ENCODE assay signal across 7 cellular contexts in the genomic region with DNA sequence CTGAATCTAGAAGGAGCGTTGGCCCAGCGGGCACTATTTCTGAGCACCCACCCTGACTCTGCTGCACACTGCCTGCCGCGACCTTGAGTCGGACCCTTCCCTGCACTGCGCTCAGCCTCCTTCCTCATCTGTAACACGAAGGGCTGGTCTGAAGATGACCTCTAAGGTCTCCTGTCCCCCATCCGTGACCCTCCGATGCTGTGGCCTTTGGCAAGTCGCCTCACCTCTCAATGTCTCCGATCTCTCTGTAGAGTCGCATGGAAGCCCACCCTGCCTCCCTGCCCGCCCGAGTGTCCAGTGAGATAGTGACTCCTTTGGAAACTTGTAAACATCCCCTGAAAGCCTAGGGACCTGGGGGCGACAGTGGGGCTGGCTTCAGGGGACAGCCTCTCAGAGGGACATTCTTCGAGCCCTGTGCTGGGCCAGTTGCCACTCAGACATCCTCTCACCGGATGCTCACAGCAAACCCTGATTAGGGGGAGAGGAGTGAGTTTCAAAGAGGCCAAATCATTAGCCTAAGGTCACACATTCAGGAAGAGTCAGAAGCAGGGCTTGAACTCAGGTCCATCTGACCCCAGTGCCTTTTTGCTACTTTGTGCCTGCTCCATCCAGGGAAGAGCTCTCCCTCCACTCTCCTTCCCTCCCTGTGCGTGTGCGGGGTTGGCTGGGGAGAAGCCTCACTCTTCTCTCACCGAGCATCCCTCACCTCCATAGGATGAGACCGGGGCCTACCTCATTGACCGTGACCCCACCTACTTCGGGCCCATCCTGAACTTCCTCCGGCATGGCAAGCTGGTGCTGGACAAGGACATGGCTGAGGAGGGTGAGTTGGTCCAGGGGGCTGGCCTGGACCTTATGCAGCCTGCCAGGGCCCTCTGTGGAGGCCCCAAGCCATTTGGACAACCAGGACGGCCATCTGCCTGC. TPM values are rescaled to one million over a fixed set of nuclear protein-coding genes. Genes with fewer than 3 reads are reported as not detected.
DNase-seq lines count a peak whose midpoint lies in the region; ATAC-seq and TF ChIP-seq lines count a peak whose summit lies in the region.

No MANE protein-coding gene starts in this region.

- no peak for ATAC-seq in activated T-helper 17 cell treated with anti-CD3 and anti-CD28 coated beads, Interleukin-2, amount 50 U/mL, for 72 hours (replicated peaks)
- ATAC-seq in stimulated activated effector memory CD8-positive, alpha-beta T cell treated with anti-CD3 and anti-CD28 coated beads, Interleukin-12 subunit alpha, Interleukin-12 subunit beta, amount 100 ng/mL, for 72 hours: no peak
- ATAC-seq in HG03045 (IDR thresholded peaks at IDR 0.05; ENCODE audit: unreplicated experiment): no peak

- peak overlapping the region; percentile 73 for H3K4me3 ChIP-seq in HEK293 (ENCODE audit: low read depth, low read length)
- H3K4me3 ChIP-seq in iPS-11a (ENCODE audit: low read depth, low read length): peak overlapping the region; percentile 80

- peak overlapping the region; percentile 44 for H3K27ac Mint-ChIP-seq in activated T-helper 17 cell treated with anti-CD3 and anti-CD28 coated beads, Interleukin-2, amount 50 U/mL, for 72 hours
- peak overlapping the region; percentile 71 for H3K27ac Mint-ChIP-seq in stimulated activated effector memory CD8-positive, alpha-beta T cell treated with anti-CD3 and anti-CD28 coated beads, Interleukin-12 subunit alpha, Interleukin-12 subunit beta, amount 100 ng/mL, for 72 hours

- H3K4me3 Mint-ChIP-seq in activated T-helper 17 cell treated with anti-CD3 and anti-CD28 coated beads, Interleukin-2, amount 50 U/mL, for 72 hours: peak overlapping the region; percentile 74
- peak overlapping the region; percentile 77 for H3K4me3 Mint-ChIP-seq in stimulated activated effector memory CD8-positive, alpha-beta T cell treated with anti-CD3 and anti-CD28 coated beads, Interleukin-12 subunit alpha, Interleukin-12 subunit beta, amount 100 ng/mL, for 72 hours

- CTCF ChIA-PET in HEK293 (lab: Yijun Ruan, JAX): interaction anchor here (1.5 kb wide), 1 partner anchor 147 kb away, joined by 6 read pairs; no protein-coding TSS in a partner anchor

- H3K9me3 ChIP-seq in HEK293 (ENCODE audit: control insufficient read depth, insufficient read depth, low read depth, low read length): no peaks in the 10 kb centered on the region

- no peak overlapping the region for H3K27ac ChIP-seq in HEK293 (ENCODE audit: extremely low read depth, low read depth, low read length)

- DNase-seq in stimulated activated effector memory CD8-positive, alpha-beta T cell treated with anti-CD3 and anti-CD28 coated beads, Interleukin-12 subunit alpha, Interleukin-12 subunit beta, amount 100 ng/mL, for 72 hours (ENCODE audit: low spot score in 2 of 2): no peak
- DNase-seq in NOMO-1 treated with DMSO at 0.1 percent for 48 hours (lab: John Stamatoyannopoulos, UW; ENCODE audit: unreplicated experiment): no peak
- DNase-seq in DMS79 (lab: John Stamatoyannopoulos, UW): no peak

- no peaks in the 10 kb centered on the region for H3K4me1 Mint-ChIP-seq in activated T-helper 17 cell treated with anti-CD3 and anti-CD28 coated beads, Interleukin-2, amount 50 U/mL, for 72 hours
- peaks cover 28% of the 10 kb centered on the region for H3K4me1 Mint-ChIP-seq in stimulated activated effector memory CD8-positive, alpha-beta T cell treated with anti-CD3 and anti-CD28 coated beads, Interleukin-12 subunit alpha, Interleukin-12 subunit beta, amount 100 ng/mL, for 72 hours

- H3K4me1 ChIP-seq in HEK293 (ENCODE audit: control insufficient read depth, insufficient read depth, low read length): peaks cover 5% of the 10 kb centered on the region; the same call in 1 of the 2 replicates

- H3K36me3 ChIP-seq in HEK293 (ENCODE audit: control insufficient read depth in 2 of 2, insufficient read depth in 1 of 2, low read length in 2 of 2): peaks cover 0 to 49% of the 10 kb centered on the region in 2 experiments; a peak in 1 of 3 replicates

- POLR2A ChIA-PET in HEK293 (lab: Yijun Ruan, JAX): interaction anchor here (0.5 to 1.7 kb wide), 8 partner anchors 9 to 394 kb away, joined by 3 to 7 read pairs (median 4); a partner anchor contains a TSS

- no peak for TF ChIP-seq CTCF in HEK293 (tag by site-specific recombination; IDR thresholded peaks at IDR 0.05)

- H3K9me3 Mint-ChIP-seq in activated T-helper 17 cell treated with anti-CD3 and anti-CD28 coated beads, Interleukin-2, amount 50 U/mL, for 72 hours: no peaks in the 10 kb centered on the region
- no peaks in the 10 kb centered on the region for H3K9me3 Mint-ChIP-seq in stimulated activated effector memory CD8-positive, alpha-beta T cell treated with anti-CD3 and anti-CD28 coated beads, Interleukin-12 subunit alpha, Interleukin-12 subunit beta, amount 100 ng/mL, for 72 hours

- no peaks in the 10 kb centered on the region for H3K27me3 Mint-ChIP-seq in activated T-helper 17 cell treated with anti-CD3 and anti-CD28 coated beads, Interleukin-2, amount 50 U/mL, for 72 hours

- H3K36me3 Mint-ChIP-seq in activated T-helper 17 cell treated with anti-CD3 and anti-CD28 coated beads, Interleukin-2, amount 50 U/mL, for 72 hours (ENCODE audit: low read depth): peaks cover 37% of the 10 kb centered on the region
- peaks cover 33% of the 10 kb centered on the region for H3K36me3 Mint-ChIP-seq in stimulated activated effector memory CD8-positive, alpha-beta T cell treated with anti-CD3 and anti-CD28 coated beads, Interleukin-12 subunit alpha, Interleukin-12 subunit beta, amount 100 ng/mL, for 72 hours

TF ChIP-seq in HEK293, 187 proteins besides CTCF, POLR2A, EP300 and RAD21:
- TF ChIP-seq ZNF394 (tag by site-specific recombination; IDR thresholded peaks at IDR 0.05; ENCODE audit: borderline replicate concordance): no peak
- TF ChIP-seq ZNF354C (tag by site-specific recombination; IDR thresholded peaks at IDR 0.05; ENCODE audit: borderline replicate concordance, low read depth): no peak
- TF ChIP-seq SALL2 (tag by site-specific recombination; IDR thresholded peaks at IDR 0.05; ENCODE audit: borderline replicate concordance): no peak
- TF ChIP-seq ZBTB20 (tag by site-specific recombination; IDR thresholded peaks at IDR 0.05): no peak
- TF ChIP-seq ZNF302 (tag by site-specific recombination; IDR thresholded peaks at IDR 0.05; ENCODE audit: low read depth): no peak
- TF ChIP-seq, protein P1, sequence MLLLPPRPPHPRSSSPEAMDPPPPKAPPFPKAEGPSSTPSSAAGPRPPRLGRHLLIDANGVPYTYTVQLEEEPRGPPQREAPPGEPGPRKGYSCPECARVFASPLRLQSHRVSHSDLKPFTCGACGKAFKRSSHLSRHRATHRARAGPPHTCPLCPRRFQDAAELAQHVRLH (tag by site-specific recombination; IDR thresholded peaks at IDR 0.05): no peak
- no peak for TF ChIP-seq ZBTB21 (tag by site-specific recombination; IDR thresholded peaks at IDR 0.05)
- TF ChIP-seq ZNF768 (tag by site-specific recombination; IDR thresholded peaks at IDR 0.05): no peak
- TF ChIP-seq, protein P2, sequence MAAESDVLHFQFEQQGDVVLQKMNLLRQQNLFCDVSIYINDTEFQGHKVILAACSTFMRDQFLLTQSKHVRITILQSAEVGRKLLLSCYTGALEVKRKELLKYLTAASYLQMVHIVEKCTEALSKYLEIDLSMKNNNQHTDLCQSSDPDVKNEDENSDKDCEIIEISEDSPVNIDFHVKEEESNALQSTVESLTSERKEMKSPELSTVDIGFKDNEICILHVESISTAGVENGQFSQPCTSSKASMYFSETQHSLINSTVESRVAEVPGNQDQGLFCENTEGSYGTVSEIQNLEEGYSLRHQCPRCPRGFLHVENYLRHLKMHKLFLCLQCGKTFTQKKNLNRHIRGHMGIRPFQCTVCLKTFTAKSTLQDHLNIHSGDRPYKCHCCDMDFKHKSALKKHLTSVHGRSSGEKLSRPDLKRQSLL (tag by site-specific recombination; IDR thresholded peaks at IDR 0.05): no peak
- TF ChIP-seq KLF10 (tag by site-specific recombination; IDR thresholded peaks at IDR 0.05): no peak

RNA-seq across cellular contexts. Expression of a gene that starts 1.1 kb away (rescaled TPM):
- total RNA-seq in activated T-helper 17 cell treated with anti-CD3 and anti-CD28 coated beads, Interleukin-2, amount 50 U/mL, for 72 hours: 10 to 100 TPM; 39.4 to 41.9 TPM

RNA-seq across cellular contexts. Expression of a gene that starts 33.1 kb away (rescaled TPM):
- 10 to 100 TPM; 22.7 to 41.6 TPM for total RNA-seq in activated T-helper 17 cell treated with anti-CD3 and anti-CD28 coated beads, Interleukin-2, amount 50 U/mL, for 72 hours

RNA-seq across cellular contexts. Expression of a gene that starts 33.4 kb away (rescaled TPM):
- 10 to 100 TPM in 1 of 2 donors, 1 to 10 TPM in 1; 8.2 to 14.5 TPM for total RNA-seq in activated T-helper 17 cell treated with anti-CD3 and anti-CD28 coated beads, Interleukin-2, amount 50 U/mL, for 72 hours

RNA-seq across cellular contexts. Expression of a gene that starts 56.9 kb away (rescaled TPM):
- 100 to 1,000 TPM in 1 of 2 donors, 10 to 100 TPM in 1; 86.6 to 343 TPM for total RNA-seq in activated T-helper 17 cell treated with anti-CD3 and anti-CD28 coated beads, Interleukin-2, amount 50 U/mL, for 72 hours
